In the genomic region with DNA sequence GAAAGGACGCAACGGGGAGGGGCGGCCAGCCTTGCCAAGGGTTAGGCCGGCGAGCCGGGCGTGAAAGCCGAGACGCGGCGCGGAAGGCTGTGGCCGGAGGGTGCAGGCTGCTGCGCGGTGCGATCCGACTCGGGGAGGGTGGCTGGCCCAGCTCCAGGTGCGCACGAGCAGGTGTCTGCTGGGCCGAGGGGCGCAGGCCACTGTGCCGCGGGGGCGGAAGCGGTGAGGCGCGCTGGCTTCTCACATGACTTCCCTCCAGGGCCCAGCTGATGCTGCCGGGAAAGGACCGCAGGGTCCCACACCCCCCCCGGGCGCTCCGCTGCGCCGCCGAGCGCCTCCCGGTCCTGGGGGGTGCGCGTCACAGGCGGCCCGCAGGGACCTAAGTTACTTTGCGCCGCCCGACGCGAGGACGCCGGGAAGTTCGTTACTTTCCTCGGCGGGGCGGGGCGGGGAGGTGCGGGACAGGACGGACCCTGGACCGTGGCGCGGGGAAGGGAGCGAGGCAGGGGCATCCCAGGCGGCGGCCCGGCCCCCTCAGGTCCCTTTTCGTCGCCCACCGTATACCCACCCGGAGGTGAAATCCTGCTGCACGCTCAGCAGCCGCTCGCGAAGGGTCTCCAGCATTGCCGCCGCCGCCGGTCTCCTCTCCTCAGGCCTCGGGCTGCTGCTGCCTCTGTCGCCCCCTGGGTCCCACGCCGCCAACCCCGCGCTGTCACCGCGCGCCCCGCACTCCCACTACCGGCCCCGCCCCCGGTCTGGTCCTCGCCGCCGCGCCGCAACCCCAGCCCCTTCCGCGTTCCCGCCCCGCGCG, we compare ENCODE assay signal across 1 cellular context.
TF ChIP-seq lines count a peak whose summit lies in the region.

A gene with protein sequence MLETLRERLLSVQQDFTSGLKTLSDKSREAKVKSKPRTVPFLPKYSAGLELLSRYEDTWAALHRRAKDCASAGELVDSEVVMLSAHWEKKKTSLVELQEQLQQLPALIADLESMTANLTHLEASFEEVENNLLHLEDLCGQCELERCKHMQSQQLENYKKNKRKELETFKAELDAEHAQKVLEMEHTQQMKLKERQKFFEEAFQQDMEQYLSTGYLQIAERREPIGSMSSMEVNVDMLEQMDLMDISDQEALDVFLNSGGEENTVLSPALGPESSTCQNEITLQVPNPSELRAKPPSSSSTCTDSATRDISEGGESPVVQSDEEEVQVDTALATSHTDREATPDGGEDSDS (minus strand): TSS at position 783 of the 811 bp plus-strand sequence. CDS start 159 bp downstream, at position 624.

TF ChIP-seq in GM12878, 131 proteins besides CTCF, POLR2A, EP300 and RAD21 (continued from another document and continues in another):
- TF ChIP-seq, protein P1, sequence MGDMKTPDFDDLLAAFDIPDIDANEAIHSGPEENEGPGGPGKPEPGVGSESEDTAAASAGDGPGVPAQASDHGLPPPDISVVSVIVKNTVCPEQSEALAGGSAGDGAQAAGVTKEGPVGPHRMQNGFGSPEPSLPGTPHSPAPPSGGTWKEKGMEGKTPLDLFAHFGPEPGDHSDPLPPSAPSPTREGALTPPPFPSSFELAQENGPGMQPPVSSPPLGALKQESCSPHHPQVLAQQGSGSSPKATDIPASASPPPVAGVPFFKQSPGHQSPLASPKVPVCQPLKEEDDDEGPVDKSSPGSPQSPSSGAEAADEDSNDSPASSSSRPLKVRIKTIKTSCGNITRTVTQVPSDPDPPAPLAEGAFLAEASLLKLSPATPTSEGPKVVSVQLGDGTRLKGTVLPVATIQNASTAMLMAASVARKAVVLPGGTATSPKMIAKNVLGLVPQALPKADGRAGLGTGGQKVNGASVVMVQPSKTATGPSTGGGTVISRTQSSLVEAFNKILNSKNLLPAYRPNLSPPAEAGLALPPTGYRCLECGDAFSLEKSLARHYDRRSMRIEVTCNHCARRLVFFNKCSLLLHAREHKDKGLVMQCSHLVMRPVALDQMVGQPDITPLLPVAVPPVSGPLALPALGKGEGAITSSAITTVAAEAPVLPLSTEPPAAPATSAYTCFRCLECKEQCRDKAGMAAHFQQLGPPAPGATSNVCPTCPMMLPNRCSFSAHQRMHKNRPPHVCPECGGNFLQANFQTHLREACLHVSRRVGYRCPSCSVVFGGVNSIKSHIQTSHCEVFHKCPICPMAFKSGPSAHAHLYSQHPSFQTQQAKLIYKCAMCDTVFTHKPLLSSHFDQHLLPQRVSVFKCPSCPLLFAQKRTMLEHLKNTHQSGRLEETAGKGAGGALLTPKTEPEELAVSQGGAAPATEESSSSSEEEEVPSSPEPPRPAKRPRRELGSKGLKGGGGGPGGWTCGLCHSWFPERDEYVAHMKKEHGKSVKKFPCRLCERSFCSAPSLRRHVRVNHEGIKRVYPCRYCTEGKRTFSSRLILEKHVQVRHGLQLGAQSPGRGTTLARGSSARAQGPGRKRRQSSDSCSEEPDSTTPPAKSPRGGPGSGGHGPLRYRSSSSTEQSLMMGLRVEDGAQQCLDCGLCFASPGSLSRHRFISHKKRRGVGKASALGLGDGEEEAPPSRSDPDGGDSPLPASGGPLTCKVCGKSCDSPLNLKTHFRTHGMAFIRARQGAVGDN (IDR thresholded peaks at IDR 0.05), result peak; percentile 71
- TF ChIP-seq ZNF274 (IDR thresholded peaks at IDR 0.05; ENCODE audit: insufficient read depth, insufficient read length) (no peak), CHD2 (IDR thresholded peaks at IDR 0.05; ENCODE audit: borderline replicate concordance, low read depth, low read length) (0 out of 2 replicates have a peak, but pooled peaks have one; percentile 37), POLR2AphosphoS2 (IDR thresholded peaks at IDR 0.05; ENCODE audit: low read depth, low read length) (no peak), RFX5 (IDR thresholded peaks at IDR 0.05; ENCODE audit: low read depth, low read length) (no peak), ZBED1 (IDR thresholded peaks at IDR 0.05; ENCODE audit: borderline replicate concordance) (no peak), SMC3 (IDR thresholded peaks at IDR 0.05; ENCODE audit: borderline replicate concordance, low read length) (no peak), ZZZ3 (IDR thresholded peaks at IDR 0.05; ENCODE audit: control insufficient read depth, insufficient read length, low read depth) (no peak), PAX5 (IDR thresholded peaks at IDR 0.05; ENCODE audit: borderline replicate concordance, low read depth, low read length) (peak; percentile 72; the same call in 1 of the 2 replicates), KAT2A (conservative IDR thresholded peaks at IDR 0.05; ENCODE audit: control insufficient read depth, low read depth, low read length) (no peak), KDM1A (IDR thresholded peaks at IDR 0.05; ENCODE audit: borderline replicate concordance) (no peak), HCFC1 (IDR thresholded peaks at IDR 0.05; ENCODE audit: low read length) (no peak), MTA3 (IDR thresholded peaks at IDR 0.05; ENCODE audit: borderline replicate concordance, low read length) (no peak), ZSCAN29 (IDR thresholded peaks at IDR 0.05) (no peak), EED (IDR thresholded peaks at IDR 0.05; ENCODE audit: low read depth) (peak; percentile 45; the same call in 1 of the 2 replicates), GATAD2B (conservative IDR thresholded peaks at IDR 0.05; ENCODE audit: low read depth) (peak; percentile 92), ATF7 (IDR thresholded peaks at IDR 0.05; ENCODE audit: low read depth) (no peak), NR2C2 (IDR thresholded peaks at IDR 0.05; ENCODE audit: borderline replicate concordance, control insufficient read depth, insufficient read length, low read depth) (no peak), ZNF207 (IDR thresholded peaks at IDR 0.05; ENCODE audit: borderline replicate concordance) (no peak)
- TF ChIP-seq, protein P2, sequence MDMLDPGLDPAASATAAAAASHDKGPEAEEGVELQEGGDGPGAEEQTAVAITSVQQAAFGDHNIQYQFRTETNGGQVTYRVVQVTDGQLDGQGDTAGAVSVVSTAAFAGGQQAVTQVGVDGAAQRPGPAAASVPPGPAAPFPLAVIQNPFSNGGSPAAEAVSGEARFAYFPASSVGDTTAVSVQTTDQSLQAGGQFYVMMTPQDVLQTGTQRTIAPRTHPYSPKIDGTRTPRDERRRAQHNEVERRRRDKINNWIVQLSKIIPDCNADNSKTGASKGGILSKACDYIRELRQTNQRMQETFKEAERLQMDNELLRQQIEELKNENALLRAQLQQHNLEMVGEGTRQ (IDR thresholded peaks at IDR 0.05; ENCODE audit: borderline replicate concordance, low read depth, low read length), result peak; percentile 49
- TF ChIP-seq, protein P3, sequence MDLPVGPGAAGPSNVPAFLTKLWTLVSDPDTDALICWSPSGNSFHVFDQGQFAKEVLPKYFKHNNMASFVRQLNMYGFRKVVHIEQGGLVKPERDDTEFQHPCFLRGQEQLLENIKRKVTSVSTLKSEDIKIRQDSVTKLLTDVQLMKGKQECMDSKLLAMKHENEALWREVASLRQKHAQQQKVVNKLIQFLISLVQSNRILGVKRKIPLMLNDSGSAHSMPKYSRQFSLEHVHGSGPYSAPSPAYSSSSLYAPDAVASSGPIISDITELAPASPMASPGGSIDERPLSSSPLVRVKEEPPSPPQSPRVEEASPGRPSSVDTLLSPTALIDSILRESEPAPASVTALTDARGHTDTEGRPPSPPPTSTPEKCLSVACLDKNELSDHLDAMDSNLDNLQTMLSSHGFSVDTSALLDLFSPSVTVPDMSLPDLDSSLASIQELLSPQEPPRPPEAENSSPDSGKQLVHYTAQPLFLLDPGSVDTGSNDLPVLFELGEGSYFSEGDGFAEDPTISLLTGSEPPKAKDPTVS (IDR thresholded peaks at IDR 0.05; ENCODE audit: low read depth, low read length), result no peak
- TF ChIP-seq, protein P4, sequence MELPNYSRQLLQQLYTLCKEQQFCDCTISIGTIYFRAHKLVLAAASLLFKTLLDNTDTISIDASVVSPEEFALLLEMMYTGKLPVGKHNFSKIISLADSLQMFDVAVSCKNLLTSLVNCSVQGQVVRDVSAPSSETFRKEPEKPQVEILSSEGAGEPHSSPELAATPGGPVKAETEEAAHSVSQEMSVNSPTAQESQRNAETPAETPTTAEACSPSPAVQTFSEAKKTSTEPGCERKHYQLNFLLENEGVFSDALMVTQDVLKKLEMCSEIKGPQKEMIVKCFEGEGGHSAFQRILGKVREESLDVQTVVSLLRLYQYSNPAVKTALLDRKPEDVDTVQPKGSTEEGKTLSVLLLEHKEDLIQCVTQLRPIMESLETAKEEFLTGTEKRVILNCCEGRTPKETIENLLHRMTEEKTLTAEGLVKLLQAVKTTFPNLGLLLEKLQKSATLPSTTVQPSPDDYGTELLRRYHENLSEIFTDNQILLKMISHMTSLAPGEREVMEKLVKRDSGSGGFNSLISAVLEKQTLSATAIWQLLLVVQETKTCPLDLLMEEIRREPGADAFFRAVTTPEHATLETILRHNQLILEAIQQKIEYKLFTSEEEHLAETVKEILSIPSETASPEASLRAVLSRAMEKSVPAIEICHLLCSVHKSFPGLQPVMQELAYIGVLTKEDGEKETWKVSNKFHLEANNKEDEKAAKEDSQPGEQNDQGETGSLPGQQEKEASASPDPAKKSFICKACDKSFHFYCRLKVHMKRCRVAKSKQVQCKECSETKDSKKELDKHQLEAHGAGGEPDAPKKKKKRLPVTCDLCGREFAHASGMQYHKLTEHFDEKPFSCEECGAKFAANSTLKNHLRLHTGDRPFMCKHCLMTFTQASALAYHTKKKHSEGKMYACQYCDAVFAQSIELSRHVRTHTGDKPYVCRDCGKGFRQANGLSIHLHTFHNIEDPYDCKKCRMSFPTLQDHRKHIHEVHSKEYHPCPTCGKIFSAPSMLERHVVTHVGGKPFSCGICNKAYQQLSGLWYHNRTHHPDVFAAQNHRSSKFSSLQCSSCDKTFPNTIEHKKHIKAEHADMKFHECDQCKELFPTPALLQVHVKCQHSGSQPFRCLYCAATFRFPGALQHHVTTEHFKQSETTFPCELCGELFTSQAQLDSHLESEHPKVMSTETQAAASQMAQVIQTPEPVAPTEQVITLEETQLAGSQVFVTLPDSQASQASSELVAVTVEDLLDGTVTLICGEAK (IDR thresholded peaks at IDR 0.05; ENCODE audit: borderline replicate concordance), result no peak
- TF ChIP-seq, protein P5, sequence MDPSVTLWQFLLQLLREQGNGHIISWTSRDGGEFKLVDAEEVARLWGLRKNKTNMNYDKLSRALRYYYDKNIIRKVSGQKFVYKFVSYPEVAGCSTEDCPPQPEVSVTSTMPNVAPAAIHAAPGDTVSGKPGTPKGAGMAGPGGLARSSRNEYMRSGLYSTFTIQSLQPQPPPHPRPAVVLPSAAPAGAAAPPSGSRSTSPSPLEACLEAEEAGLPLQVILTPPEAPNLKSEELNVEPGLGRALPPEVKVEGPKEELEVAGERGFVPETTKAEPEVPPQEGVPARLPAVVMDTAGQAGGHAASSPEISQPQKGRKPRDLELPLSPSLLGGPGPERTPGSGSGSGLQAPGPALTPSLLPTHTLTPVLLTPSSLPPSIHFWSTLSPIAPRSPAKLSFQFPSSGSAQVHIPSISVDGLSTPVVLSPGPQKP (IDR thresholded peaks at IDR 0.05; ENCODE audit: low read depth, low read length), result 0 out of 2 replicates have a peak, but pooled peaks have one; percentile 19
- TF ChIP-seq, protein P6, sequence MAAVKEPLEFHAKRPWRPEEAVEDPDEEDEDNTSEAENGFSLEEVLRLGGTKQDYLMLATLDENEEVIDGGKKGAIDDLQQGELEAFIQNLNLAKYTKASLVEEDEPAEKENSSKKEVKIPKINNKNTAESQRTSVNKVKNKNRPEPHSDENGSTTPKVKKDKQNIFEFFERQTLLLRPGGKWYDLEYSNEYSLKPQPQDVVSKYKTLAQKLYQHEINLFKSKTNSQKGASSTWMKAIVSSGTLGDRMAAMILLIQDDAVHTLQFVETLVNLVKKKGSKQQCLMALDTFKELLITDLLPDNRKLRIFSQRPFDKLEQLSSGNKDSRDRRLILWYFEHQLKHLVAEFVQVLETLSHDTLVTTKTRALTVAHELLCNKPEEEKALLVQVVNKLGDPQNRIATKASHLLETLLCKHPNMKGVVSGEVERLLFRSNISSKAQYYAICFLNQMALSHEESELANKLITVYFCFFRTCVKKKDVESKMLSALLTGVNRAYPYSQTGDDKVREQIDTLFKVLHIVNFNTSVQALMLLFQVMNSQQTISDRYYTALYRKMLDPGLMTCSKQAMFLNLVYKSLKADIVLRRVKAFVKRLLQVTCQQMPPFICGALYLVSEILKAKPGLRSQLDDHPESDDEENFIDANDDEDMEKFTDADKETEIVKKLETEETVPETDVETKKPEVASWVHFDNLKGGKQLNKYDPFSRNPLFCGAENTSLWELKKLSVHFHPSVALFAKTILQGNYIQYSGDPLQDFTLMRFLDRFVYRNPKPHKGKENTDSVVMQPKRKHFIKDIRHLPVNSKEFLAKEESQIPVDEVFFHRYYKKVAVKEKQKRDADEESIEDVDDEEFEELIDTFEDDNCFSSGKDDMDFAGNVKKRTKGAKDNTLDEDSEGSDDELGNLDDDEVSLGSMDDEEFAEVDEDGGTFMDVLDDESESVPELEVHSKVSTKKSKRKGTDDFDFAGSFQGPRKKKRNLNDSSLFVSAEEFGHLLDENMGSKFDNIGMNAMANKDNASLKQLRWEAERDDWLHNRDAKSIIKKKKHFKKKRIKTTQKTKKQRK (IDR thresholded peaks at IDR 0.05; ENCODE audit: low read depth, low read length), result no peak
- TF ChIP-seq, protein P7, sequence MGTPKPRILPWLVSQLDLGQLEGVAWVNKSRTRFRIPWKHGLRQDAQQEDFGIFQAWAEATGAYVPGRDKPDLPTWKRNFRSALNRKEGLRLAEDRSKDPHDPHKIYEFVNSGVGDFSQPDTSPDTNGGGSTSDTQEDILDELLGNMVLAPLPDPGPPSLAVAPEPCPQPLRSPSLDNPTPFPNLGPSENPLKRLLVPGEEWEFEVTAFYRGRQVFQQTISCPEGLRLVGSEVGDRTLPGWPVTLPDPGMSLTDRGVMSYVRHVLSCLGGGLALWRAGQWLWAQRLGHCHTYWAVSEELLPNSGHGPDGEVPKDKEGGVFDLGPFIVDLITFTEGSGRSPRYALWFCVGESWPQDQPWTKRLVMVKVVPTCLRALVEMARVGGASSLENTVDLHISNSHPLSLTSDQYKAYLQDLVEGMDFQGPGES (IDR thresholded peaks at IDR 0.05), result no peak
- TF ChIP-seq, protein P8, sequence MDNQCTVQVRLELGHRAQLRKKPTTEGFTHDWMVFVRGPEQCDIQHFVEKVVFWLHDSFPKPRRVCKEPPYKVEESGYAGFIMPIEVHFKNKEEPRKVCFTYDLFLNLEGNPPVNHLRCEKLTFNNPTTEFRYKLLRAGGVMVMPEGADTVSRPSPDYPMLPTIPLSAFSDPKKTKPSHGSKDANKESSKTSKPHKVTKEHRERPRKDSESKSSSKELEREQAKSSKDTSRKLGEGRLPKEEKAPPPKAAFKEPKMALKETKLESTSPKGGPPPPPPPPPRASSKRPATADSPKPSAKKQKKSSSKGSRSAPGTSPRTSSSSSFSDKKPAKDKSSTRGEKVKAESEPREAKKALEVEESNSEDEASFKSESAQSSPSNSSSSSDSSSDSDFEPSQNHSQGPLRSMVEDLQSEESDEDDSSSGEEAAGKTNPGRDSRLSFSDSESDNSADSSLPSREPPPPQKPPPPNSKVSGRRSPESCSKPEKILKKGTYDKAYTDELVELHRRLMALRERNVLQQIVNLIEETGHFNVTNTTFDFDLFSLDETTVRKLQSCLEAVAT (IDR thresholded peaks at IDR 0.05), result no peak
- TF ChIP-seq, protein P9, sequence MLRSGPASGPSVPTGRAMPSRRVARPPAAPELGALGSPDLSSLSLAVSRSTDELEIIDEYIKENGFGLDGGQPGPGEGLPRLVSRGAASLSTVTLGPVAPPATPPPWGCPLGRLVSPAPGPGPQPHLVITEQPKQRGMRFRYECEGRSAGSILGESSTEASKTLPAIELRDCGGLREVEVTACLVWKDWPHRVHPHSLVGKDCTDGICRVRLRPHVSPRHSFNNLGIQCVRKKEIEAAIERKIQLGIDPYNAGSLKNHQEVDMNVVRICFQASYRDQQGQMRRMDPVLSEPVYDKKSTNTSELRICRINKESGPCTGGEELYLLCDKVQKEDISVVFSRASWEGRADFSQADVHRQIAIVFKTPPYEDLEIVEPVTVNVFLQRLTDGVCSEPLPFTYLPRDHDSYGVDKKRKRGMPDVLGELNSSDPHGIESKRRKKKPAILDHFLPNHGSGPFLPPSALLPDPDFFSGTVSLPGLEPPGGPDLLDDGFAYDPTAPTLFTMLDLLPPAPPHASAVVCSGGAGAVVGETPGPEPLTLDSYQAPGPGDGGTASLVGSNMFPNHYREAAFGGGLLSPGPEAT (IDR thresholded peaks at IDR 0.05; ENCODE audit: low read depth), result no peak
